26 cellular contexts compared by ENCODE assay signal in genomic region chr21:45827881-45828579, GRCh38.
DNase-seq lines count a peak whose midpoint lies in the region; ATAC-seq, FAIRE-seq and TF ChIP-seq lines count a peak whose summit lies in the region.
"Had no signal": no experiment of that assay in that cellular context is flagged by ENCODE, and none has a peak within 500 bp of the region (broad histone marks: within the 10 kb centered on the region; RNA-seq: fewer than 3 reads in every experiment).

No MANE protein-coding gene starts in this region.

- CTCF ChIA-PET in CD8-positive, alpha-beta T cell (lab: Charles Lee): no interaction called here
- CTCF ChIA-PET in GM12878 (lab: Yijun Ruan, JAX): interaction anchor here (1.4 to 1.5 kb wide), 2 partner anchors 20 to 53 kb away, joined by 3 to 5 read pairs; no protein-coding TSS in a partner anchor

- FAIRE-seq in GM12878 (lab: Jason Lieb, UNC): no peak
- FAIRE-seq: A549, endothelial cell of umbilical vein, G401.6, HTR-8/SVneo had no signal

- TF ChIP-seq RAD21 in GM12878 (IDR thresholded peaks at IDR 0.05; ENCODE audit: insufficient read depth, low read depth, low read length): no peak

- BruUV-seq in GM12878 (replicated peaks; lab: Mats Ljungman, UMichigan): no TSS peak

- RAD21 ChIA-PET in GM12878 (lab: Charles Lee; ENCODE audit: unreplicated experiment): interaction anchor here (1.0 to 1.3 kb wide), 3 partner anchors 232 to 690 kb away, joined by 3 to 4 read pairs (median 3); no protein-coding TSS in a partner anchor

- WGBS in GM12878 (ENCODE audit: insufficient coverage, insufficient replicate concordance, low lambda C conversion rate, missing lambda C conversion rate): 88% methylated on average over 11 of the region's 11 CpGs
- WGBS in neuronal stem cell (ENCODE audit: extremely low coverage in 2 of 2, insufficient read length in 2 of 2, insufficient replicate concordance in 1 of 2), 2 donors: no CpG with 5 or more reads among the region's 11 CpGs
- WGBS in ovary, 3 donors: 82 to 89% (median 87%) methylated on average over 11 of the region's 11 CpGs

- H4K20me1 ChIP-seq in GM12878 (ENCODE audit: control insufficient read depth, insufficient read depth): no peaks in the 10 kb centered on the region

- DNase-seq in activated CD8-positive, alpha-beta memory T cell treated with anti-CD3 and anti-CD28 coated beads for 24 hours: peak; percentile 55
- no peak for DNase-seq in activated CD8-positive, alpha-beta memory T cell treated with anti-CD3 and anti-CD28 coated beads, Interleukin-2, amount 50 U/mL, for 4 hours
- DNase-seq in CD8-positive, alpha-beta T cell: no peak
- no peak for DNase-seq in GM12878 (ENCODE audit: low read depth, low spot score)
- DNase-seq in neuronal stem cell (ENCODE audit: low spot score): no peak
- DNase-seq in BE2C: no peak
- no peak for DNase-seq in ovary
- no peak for DNase-seq in HCEC 1CT
- DNase-seq: AML-193; Caco-2; hypothalamus; KBM-7; left ventricle myocardium inferior; natural killer cell; NCI-H2081; NCI-H345; SJCRH30; stimulated activated CD4-positive, alpha-beta T cell treated with anti-CD3 and anti-CD28 coated beads, Interleukin-1b, Interleukin-23, amount 100 ng/mL, for 48 hours; substantia nigra; upper lobe of left lung had no signal

- no peak overlapping the region for H3K4me3 ChIP-seq in CD8-positive, alpha-beta T cell (ENCODE audit: low read depth, low read length)
- H3K4me3 ChIP-seq in GM12878 (no peak overlapping the region), neuronal stem cell (ENCODE audit: low read length in 2 of 2) (no peak overlapping the region), BE2C (ENCODE audit: low read depth, low read length) (no peak overlapping the region), ovary (no peak overlapping the region)
- H3K4me3 ChIP-seq: A549, left ventricle myocardium inferior, SJCRH30, skin epidermis, upper lobe of left lung had no signal

- TF ChIP-seq POLR2A in GM12878 (IDR thresholded peaks at IDR 0.05; ENCODE audit: low read depth, low read length): no peak
- no peak for TF ChIP-seq POLR2A in ovary (IDR thresholded peaks at IDR 0.05)

- no peaks in the 10 kb centered on the region for H3K9me3 ChIP-seq in CD8-positive, alpha-beta T cell (ENCODE audit: low read length)
- H3K9me3 ChIP-seq in GM12878 (replicated peaks; ENCODE audit: control insufficient read depth, insufficient read depth, low read length): peaks cover 2% of the 10 kb centered on the region; the same call in 1 of the 3 replicates
- no peaks in the 10 kb centered on the region for H3K9me3 ChIP-seq in neuronal stem cell (replicated peaks in 1 of 2; ENCODE audit: control insufficient read depth in 2 of 2, insufficient read depth in 1 of 2, low read depth in 1 of 2, low read length in 2 of 2)
- no peaks in the 10 kb centered on the region for H3K9me3 ChIP-seq in BE2C
- no peaks in the 10 kb centered on the region for H3K9me3 ChIP-seq in ovary
- H3K9me3 ChIP-seq: A549, Caco-2, left ventricle myocardium inferior, SJCRH30, upper lobe of left lung had no signal

- H2BK5ac ChIP-seq in neuronal stem cell (ENCODE audit: low read length): no peak overlapping the region

- POLR2A ChIA-PET in CD8-positive, alpha-beta T cell (lab: Charles Lee): interaction anchor here (1.1 kb wide), 1 partner anchor 12 kb away, joined by 3 read pairs; no protein-coding TSS in a partner anchor
- POLR2A ChIA-PET in GM12878 (lab: Charles Lee): interaction anchor here (0.7 kb wide), 1 partner anchor 53 kb away, joined by 3 read pairs; no protein-coding TSS in a partner anchor

- SMC1A ChIA-PET in GM12878 (lab: Charles Lee; ENCODE audit: uncharacterized antibody, unreplicated experiment): interaction anchor here (1.0 kb wide), 1 partner anchor 52 kb away, joined by 3 read pairs; no protein-coding TSS in a partner anchor

- no peak overlapping the region for H3K4ac ChIP-seq in neuronal stem cell (ENCODE audit: low read length)

- peaks cover 13% of the 10 kb centered on the region for H3K4me1 ChIP-seq in CD8-positive, alpha-beta T cell (ENCODE audit: insufficient read depth, low read length)
- H3K4me1 ChIP-seq in GM12878 (ENCODE audit: control insufficient read depth, insufficient read depth, low read length) (peaks cover 5% of the 10 kb centered on the region; the same call in 1 of the 2 replicates), neuronal stem cell (ENCODE audit: control insufficient read depth in 2 of 2, insufficient read depth in 1 of 2, low read depth in 1 of 2, low read length in 2 of 2) (peaks cover 3% of the 10 kb centered on the region in 2 donors), BE2C (no peaks in the 10 kb centered on the region), ovary (ENCODE audit: insufficient read depth) (no peaks in the 10 kb centered on the region)
- H3K4me1 ChIP-seq: A549, Caco-2, SJCRH30 had no signal

- H3K23ac ChIP-seq in neuronal stem cell (ENCODE audit: low read depth, low read length, poor library complexity): peak overlapping the region; percentile 34

- H3K18ac ChIP-seq in neuronal stem cell (ENCODE audit: low read length): peak overlapping the region; percentile 44

- no peak overlapping the region for H3K27ac ChIP-seq in CD8-positive, alpha-beta T cell (ENCODE audit: low read depth, low read length)
- H3K27ac ChIP-seq in GM12878 (ENCODE audit: control insufficient read depth, insufficient read depth) (no peak overlapping the region), neuronal stem cell (replicated peaks; ENCODE audit: low read length) (no peak overlapping the region), ovary (no peak overlapping the region)
- H3K27ac ChIP-seq: A549, left ventricle myocardium inferior, SJCRH30, skin epidermis had no signal

- no peak overlapping the region for H2BK15ac ChIP-seq in neuronal stem cell (ENCODE audit: low read length)

- H3K36me3 ChIP-seq in CD8-positive, alpha-beta T cell (ENCODE audit: insufficient read depth, low read length): no peaks in the 10 kb centered on the region
- H3K36me3 ChIP-seq in GM12878 (ENCODE audit: control insufficient read depth in 2 of 2, insufficient read depth in 2 of 2, low read length in 1 of 2) (no peaks in the 10 kb centered on the region), neuronal stem cell (replicated peaks in 1 of 2; ENCODE audit: control insufficient read depth in 2 of 2, insufficient read depth in 2 of 2, low read length in 2 of 2) (no peaks in the 10 kb centered on the region), BE2C (peaks cover 6% of the 10 kb centered on the region; the same call in 1 of the 2 replicates), ovary (no peaks in the 10 kb centered on the region)
- H3K36me3 ChIP-seq: left ventricle myocardium inferior, SJCRH30, upper lobe of left lung had no signal

- H2BK120ac ChIP-seq in neuronal stem cell (ENCODE audit: low read depth, low read length): no peak overlapping the region

- peaks cover 11% of the 10 kb centered on the region for H3K4me1 Mint-ChIP-seq in CD8-positive, alpha-beta T cell (ENCODE audit: low read depth)

- no peak overlapping the region for H2AK5ac ChIP-seq in neuronal stem cell (ENCODE audit: low read depth, low read length)

- H3K9me3 Mint-ChIP-seq in CD8-positive, alpha-beta T cell: no peaks in the 10 kb centered on the region
- H3K9me3 Mint-ChIP-seq: brain, natural killer cell had no signal

- H3K79me2 ChIP-seq in GM12878 (ENCODE audit: control insufficient read depth, insufficient read depth, low read length): no peaks in the 10 kb centered on the region

- H3K27ac Mint-ChIP-seq in CD8-positive, alpha-beta T cell: peak overlapping the region; percentile 92
- H3K27ac Mint-ChIP-seq: brain, natural killer cell had no signal

- no peak overlapping the region for H2BK12ac ChIP-seq in neuronal stem cell (ENCODE audit: low read length)

- H3K36me3 Mint-ChIP-seq in CD8-positive, alpha-beta T cell: no peaks in the 10 kb centered on the region
- H3K36me3 Mint-ChIP-seq: brain, natural killer cell had no signal

- peak overlapping the region; percentile 64 for H3K4me3 Mint-ChIP-seq in CD8-positive, alpha-beta T cell
- H3K4me3 Mint-ChIP-seq: brain, natural killer cell had no signal

- intact Hi-C loops in CD8-positive, alpha-beta T cell (cut with DNase I, micrococcal nuclease): loop anchor here in 1 of 2 experiments (5.0 kb wide), 1 partner anchor 54 kb away; no protein-coding TSS in a partner anchor
- intact Hi-C loops in GM12878 (cut with micrococcal nuclease; ENCODE audit: unreplicated experiment): loop anchor here (10.0 kb wide), 1 partner anchor 353 kb away; no protein-coding TSS in a partner anchor
- intact Hi-C loops in ovary (cut with DNase I): loop anchor here in 3 of 4 donors (10.0 kb wide), 3 partner anchors 273 to 693 kb away; no protein-coding TSS in a partner anchor

- TF ChIP-seq CTCF in CD8-positive, alpha-beta T cell (IDR thresholded peaks at IDR 0.05): no peak
- TF ChIP-seq CTCF in GM12878 (IDR thresholded peaks at IDR 0.05 in 2 of 3, conservative IDR thresholded peaks at IDR 0.05 in 1 of 3; ENCODE audit: control insufficient read depth in 2 of 3, extremely low read depth in 1 of 3, insufficient read depth in 1 of 3, low read depth in 3 of 3, low read length in 3 of 3): no peak
- no peak for TF ChIP-seq CTCF in BE2C (IDR thresholded peaks at IDR 0.05; ENCODE audit: low read depth, low read length)
- no peak for TF ChIP-seq CTCF in ovary (IDR thresholded peaks at IDR 0.05)

- in situ Hi-C loops in GM12878 (cut with MboI): loop anchor here (5.0 kb wide), 1 partner anchor 881 kb away; no protein-coding TSS in a partner anchor

- no peak overlapping the region for H4K91ac ChIP-seq in neuronal stem cell (ENCODE audit: low read depth, low read length, poor library complexity)

- TF ChIP-seq EP300 in GM12878 (IDR thresholded peaks at IDR 0.05; ENCODE audit: borderline replicate concordance in 1 of 2, control insufficient read depth in 1 of 2, low read depth in 2 of 2, low read length in 2 of 2) (no peak), ovary (IDR thresholded peaks at IDR 0.05) (no peak)

- H3K27me3 Mint-ChIP-seq in CD8-positive, alpha-beta T cell (ENCODE audit: low read depth): peaks cover 3% of the 10 kb centered on the region

- no peak overlapping the region for H2AFZ ChIP-seq in GM12878 (ENCODE audit: control insufficient read depth, low read depth, low read length)
- H2AFZ ChIP-seq in neuronal stem cell (ENCODE audit: low read length): no peak overlapping the region

- ATAC-seq in CD8-positive, alpha-beta T cell: no peak
- ATAC-seq in GM12878: no peak
- ATAC-seq: A549, natural killer cell had no signal

- H3K27me3 ChIP-seq in CD8-positive, alpha-beta T cell (ENCODE audit: insufficient read depth, low read length): no peaks in the 10 kb centered on the region
- H3K27me3 ChIP-seq in GM12878 (replicated peaks in 1 of 2; ENCODE audit: control insufficient read depth in 2 of 2, insufficient read depth in 2 of 2, low read length in 1 of 2) (no peaks in the 10 kb centered on the region), neuronal stem cell (ENCODE audit: control insufficient read depth in 3 of 3, insufficient read depth in 3 of 3, low read depth in 1 of 3, low read length in 3 of 3) (peaks cover 0 to 28% (median 0%) of the 10 kb centered on the region in 3 experiments), BE2C (no peaks in the 10 kb centered on the region; the same call in 1 of the 2 replicates), ovary (no peaks in the 10 kb centered on the region)
- H3K27me3 ChIP-seq: upper lobe of left lung had no signal

- no peak overlapping the region for H4K8ac ChIP-seq in neuronal stem cell (ENCODE audit: low read depth, low read length)

- no peak overlapping the region for H3K14ac ChIP-seq in neuronal stem cell (ENCODE audit: low read length)

- no peaks in the 10 kb centered on the region for H3K79me1 ChIP-seq in neuronal stem cell (ENCODE audit: low read depth, low read length)

- H3K9ac ChIP-seq in GM12878 (ENCODE audit: control insufficient read depth, insufficient read depth, low read length) (0 out of 2 replicates have a peak overlapping the region, but pooled peaks have one; percentile 20), neuronal stem cell (ENCODE audit: low read depth, low read length, poor library complexity) (no peak overlapping the region)

- H3K4me2 ChIP-seq in GM12878 (ENCODE audit: control insufficient read depth, insufficient read depth): no peak overlapping the region
- no peak overlapping the region for H3K4me2 ChIP-seq in neuronal stem cell (ENCODE audit: insufficient read depth, low read length, poor library complexity, severe bottlenecking)
- H3K4me2 ChIP-seq: A549 had no signal
